1 cellular context compared by ENCODE assay signal in the genomic region with DNA sequence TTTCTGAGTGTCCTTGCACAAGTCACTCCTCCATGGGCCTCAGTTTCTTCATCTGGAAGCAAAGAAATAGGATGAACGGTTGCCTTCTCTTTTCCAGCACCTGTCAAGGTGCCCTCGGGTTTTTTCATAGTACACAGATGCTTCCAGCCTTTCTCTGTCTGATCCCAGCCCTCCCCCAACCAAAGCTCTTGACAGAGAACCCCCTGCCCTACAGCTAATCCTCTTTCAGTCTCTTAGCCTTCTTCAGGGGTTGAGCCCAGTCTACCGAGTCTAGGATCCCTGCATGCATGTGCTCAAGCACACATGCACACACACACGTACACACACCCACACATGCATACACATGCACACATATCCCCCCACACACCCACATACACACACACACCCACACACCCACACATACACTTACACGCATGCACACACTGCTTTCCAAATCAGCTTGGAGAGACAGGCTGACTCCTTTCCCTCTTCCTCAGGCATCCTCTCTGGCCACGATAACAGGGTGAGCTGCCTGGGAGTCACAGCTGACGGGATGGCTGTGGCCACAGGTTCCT.
TF ChIP-seq lines count a peak whose summit lies in the region.

No MANE protein-coding gene starts in this region.

TF ChIP-seq in GM12878, 131 proteins besides CTCF, POLR2A, EP300 and RAD21:
- TF ChIP-seq MEF2A (IDR thresholded peaks at IDR 0.05; ENCODE audit: insufficient read depth, low read depth, low read length) (no peak), TCF7 (IDR thresholded peaks at IDR 0.05; ENCODE audit: borderline replicate concordance) (no peak), CREM (IDR thresholded peaks at IDR 0.05; ENCODE audit: low read depth) (no peak), CBFB (IDR thresholded peaks at IDR 0.05; ENCODE audit: low read depth) (no peak), SMAD1 (IDR thresholded peaks at IDR 0.05; ENCODE audit: low read depth, partially characterized antibody) (no peak), ZNF207 (IDR thresholded peaks at IDR 0.05; ENCODE audit: borderline replicate concordance) (no peak), NBN (IDR thresholded peaks at IDR 0.05) (no peak), IRF3 (IDR thresholded peaks at IDR 0.05) (no peak), KAT2A (conservative IDR thresholded peaks at IDR 0.05; ENCODE audit: control insufficient read depth, low read depth, low read length) (no peak), NFXL1 (IDR thresholded peaks at IDR 0.05; ENCODE audit: borderline replicate concordance) (no peak), BHLHE40 (IDR thresholded peaks at IDR 0.05; ENCODE audit: borderline replicate concordance in 1 of 2, low read depth in 2 of 2, low read length in 1 of 2) (no peak), IKZF1 (conservative IDR thresholded peaks at IDR 0.05) (no peak), IRF4 (IDR thresholded peaks at IDR 0.05; ENCODE audit: low read depth, low read length) (no peak), CHD2 (IDR thresholded peaks at IDR 0.05; ENCODE audit: borderline replicate concordance, low read depth, low read length) (no peak), SREBF2 (IDR thresholded peaks at IDR 0.05; ENCODE audit: low read length) (no peak)
- TF ChIP-seq, protein P1, sequence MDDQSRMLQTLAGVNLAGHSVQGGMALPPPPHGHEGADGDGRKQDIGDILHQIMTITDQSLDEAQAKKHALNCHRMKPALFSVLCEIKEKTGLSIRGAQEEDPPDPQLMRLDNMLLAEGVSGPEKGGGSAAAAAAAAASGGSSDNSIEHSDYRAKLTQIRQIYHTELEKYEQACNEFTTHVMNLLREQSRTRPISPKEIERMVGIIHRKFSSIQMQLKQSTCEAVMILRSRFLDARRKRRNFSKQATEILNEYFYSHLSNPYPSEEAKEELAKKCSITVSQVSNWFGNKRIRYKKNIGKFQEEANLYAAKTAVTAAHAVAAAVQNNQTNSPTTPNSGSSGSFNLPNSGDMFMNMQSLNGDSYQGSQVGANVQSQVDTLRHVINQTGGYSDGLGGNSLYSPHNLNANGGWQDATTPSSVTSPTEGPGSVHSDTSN (IDR thresholded peaks at IDR 0.05; ENCODE audit: insufficient replicate concordance, low read depth, low read length): no peak
- TF ChIP-seq, protein P2, sequence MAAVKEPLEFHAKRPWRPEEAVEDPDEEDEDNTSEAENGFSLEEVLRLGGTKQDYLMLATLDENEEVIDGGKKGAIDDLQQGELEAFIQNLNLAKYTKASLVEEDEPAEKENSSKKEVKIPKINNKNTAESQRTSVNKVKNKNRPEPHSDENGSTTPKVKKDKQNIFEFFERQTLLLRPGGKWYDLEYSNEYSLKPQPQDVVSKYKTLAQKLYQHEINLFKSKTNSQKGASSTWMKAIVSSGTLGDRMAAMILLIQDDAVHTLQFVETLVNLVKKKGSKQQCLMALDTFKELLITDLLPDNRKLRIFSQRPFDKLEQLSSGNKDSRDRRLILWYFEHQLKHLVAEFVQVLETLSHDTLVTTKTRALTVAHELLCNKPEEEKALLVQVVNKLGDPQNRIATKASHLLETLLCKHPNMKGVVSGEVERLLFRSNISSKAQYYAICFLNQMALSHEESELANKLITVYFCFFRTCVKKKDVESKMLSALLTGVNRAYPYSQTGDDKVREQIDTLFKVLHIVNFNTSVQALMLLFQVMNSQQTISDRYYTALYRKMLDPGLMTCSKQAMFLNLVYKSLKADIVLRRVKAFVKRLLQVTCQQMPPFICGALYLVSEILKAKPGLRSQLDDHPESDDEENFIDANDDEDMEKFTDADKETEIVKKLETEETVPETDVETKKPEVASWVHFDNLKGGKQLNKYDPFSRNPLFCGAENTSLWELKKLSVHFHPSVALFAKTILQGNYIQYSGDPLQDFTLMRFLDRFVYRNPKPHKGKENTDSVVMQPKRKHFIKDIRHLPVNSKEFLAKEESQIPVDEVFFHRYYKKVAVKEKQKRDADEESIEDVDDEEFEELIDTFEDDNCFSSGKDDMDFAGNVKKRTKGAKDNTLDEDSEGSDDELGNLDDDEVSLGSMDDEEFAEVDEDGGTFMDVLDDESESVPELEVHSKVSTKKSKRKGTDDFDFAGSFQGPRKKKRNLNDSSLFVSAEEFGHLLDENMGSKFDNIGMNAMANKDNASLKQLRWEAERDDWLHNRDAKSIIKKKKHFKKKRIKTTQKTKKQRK (IDR thresholded peaks at IDR 0.05; ENCODE audit: low read depth, low read length): no peak
- TF ChIP-seq, protein P3, sequence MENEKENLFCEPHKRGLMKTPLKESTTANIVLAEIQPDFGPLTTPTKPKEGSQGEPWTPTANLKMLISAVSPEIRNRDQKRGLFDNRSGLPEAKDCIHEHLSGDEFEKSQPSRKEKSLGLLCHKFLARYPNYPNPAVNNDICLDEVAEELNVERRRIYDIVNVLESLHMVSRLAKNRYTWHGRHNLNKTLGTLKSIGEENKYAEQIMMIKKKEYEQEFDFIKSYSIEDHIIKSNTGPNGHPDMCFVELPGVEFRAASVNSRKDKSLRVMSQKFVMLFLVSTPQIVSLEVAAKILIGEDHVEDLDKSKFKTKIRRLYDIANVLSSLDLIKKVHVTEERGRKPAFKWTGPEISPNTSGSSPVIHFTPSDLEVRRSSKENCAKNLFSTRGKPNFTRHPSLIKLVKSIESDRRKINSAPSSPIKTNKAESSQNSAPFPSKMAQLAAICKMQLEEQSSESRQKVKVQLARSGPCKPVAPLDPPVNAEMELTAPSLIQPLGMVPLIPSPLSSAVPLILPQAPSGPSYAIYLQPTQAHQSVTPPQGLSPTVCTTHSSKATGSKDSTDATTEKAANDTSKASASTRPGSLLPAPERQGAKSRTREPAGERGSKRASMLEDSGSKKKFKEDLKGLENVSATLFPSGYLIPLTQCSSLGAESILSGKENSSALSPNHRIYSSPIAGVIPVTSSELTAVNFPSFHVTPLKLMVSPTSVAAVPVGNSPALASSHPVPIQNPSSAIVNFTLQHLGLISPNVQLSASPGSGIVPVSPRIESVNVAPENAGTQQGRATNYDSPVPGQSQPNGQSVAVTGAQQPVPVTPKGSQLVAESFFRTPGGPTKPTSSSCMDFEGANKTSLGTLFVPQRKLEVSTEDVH (IDR thresholded peaks at IDR 0.05; ENCODE audit: low read depth, partially characterized antibody): no peak
- TF ChIP-seq, protein P4, sequence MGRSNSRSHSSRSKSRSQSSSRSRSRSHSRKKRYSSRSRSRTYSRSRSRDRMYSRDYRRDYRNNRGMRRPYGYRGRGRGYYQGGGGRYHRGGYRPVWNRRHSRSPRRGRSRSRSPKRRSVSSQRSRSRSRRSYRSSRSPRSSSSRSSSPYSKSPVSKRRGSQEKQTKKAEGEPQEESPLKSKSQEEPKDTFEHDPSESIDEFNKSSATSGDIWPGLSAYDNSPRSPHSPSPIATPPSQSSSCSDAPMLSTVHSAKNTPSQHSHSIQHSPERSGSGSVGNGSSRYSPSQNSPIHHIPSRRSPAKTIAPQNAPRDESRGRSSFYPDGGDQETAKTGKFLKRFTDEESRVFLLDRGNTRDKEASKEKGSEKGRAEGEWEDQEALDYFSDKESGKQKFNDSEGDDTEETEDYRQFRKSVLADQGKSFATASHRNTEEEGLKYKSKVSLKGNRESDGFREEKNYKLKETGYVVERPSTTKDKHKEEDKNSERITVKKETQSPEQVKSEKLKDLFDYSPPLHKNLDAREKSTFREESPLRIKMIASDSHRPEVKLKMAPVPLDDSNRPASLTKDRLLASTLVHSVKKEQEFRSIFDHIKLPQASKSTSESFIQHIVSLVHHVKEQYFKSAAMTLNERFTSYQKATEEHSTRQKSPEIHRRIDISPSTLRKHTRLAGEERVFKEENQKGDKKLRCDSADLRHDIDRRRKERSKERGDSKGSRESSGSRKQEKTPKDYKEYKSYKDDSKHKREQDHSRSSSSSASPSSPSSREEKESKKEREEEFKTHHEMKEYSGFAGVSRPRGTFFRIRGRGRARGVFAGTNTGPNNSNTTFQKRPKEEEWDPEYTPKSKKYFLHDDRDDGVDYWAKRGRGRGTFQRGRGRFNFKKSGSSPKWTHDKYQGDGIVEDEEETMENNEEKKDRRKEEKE (IDR thresholded peaks at IDR 0.05): no peak
TF ChIP-seq in GM12878: peak in this region for 0.
